Comparison of ENCODE assay signal across 8 cellular contexts in genomic region chr14:51780006-51780692, GRCh38.
A peak's percentile ranks its signal among the peaks of the same experiment; 100 is the strongest.
DNase-seq lines count a peak whose midpoint lies in the region; ATAC-seq, FAIRE-seq and TF ChIP-seq lines count a peak whose summit lies in the region.

No MANE protein-coding gene starts in this region.

- TF ChIP-seq CTCF in C4-2B (conservative IDR thresholded peaks at IDR 0.05) (peak; percentile 88), cardiac fibroblast (IDR thresholded peaks at IDR 0.05; ENCODE audit: low read depth, low read length) (peak; percentile 79), kidney (IDR thresholded peaks at IDR 0.05; ENCODE audit: borderline replicate concordance, extremely low read depth, insufficient read depth) (peak; percentile 75)

- H3K36me3 ChIP-seq in HAP-1 (replicated peaks) = no peaks in the 10 kb centered on the region
- no peaks in the 10 kb centered on the region for H3K36me3 ChIP-seq in kidney (ENCODE audit: control insufficient read depth in 1 of 2, insufficient read depth in 2 of 2, low read length in 2 of 2)

- peak; percentile 69 to 84 for DNase-seq in HAP-1 (ENCODE audit: low spot score in 2 of 2)
- DNase-seq in NCI-H2171 treated with DMSO at 0.1 percent for 48 hours (lab: John Stamatoyannopoulos, UW) = peak; percentile 82
- DNase-seq in cardiac fibroblast (ENCODE audit: low read depth in 2 of 2) = peak; percentile 76 to 80
- DNase-seq in kidney = no peak
- peak; percentile 58 to 63 for DNase-seq in stimulated activated CD4-positive, alpha-beta T cell treated with anti-CD3 and anti-CD28 coated beads, Interleukin-1b, Interleukin-23, amount 100 ng/mL, for 4 hours (ENCODE audit: low read depth in 2 of 2)

- ATAC-seq in activated CD4-positive, CD25-positive, alpha-beta regulatory T cell treated with anti-CD3 and anti-CD28 coated beads, Interleukin-2, amount 50 U/mL, for 24 hours = peak; percentile 53
- no peak for ATAC-seq in HG03521 (IDR thresholded peaks at IDR 0.05; ENCODE audit: unreplicated experiment)

- H3K4me1 ChIP-seq in HAP-1 = no peaks in the 10 kb centered on the region; the same call in 1 of the 2 replicates
- H3K4me1 ChIP-seq in kidney (ENCODE audit: control insufficient read depth in 1 of 2, insufficient read depth in 1 of 2, low read depth in 1 of 2, low read length in 2 of 2) = no peaks in the 10 kb centered on the region

- H3K27me3 ChIP-seq in HAP-1 (ENCODE audit: low read depth) = peaks cover 17% of the 10 kb centered on the region

- in situ Hi-C loops in HAP-1 (cut with MboI; ENCODE audit: low sequenced_read_pairs) = no loop called here

- H3K27ac ChIP-seq in C4-2B (no peak overlapping the region), kidney (ENCODE audit: low read depth in 2 of 2, low read length in 2 of 2) (no peak overlapping the region)

- H3K9me3 ChIP-seq in HAP-1 = no peaks in the 10 kb centered on the region
- no peaks in the 10 kb centered on the region for H3K9me3 ChIP-seq in kidney (ENCODE audit: control insufficient read depth in 1 of 2, low read length in 2 of 2)

- intact Hi-C loops in kidney (cut with DNase I) = no loop called here

- no peak for FAIRE-seq in kidney (lab: Jason Lieb, UNC)

- no peak overlapping the region for H3K4me3 ChIP-seq in HAP-1
- H3K4me3 ChIP-seq in cardiac fibroblast (replicated peaks in 1 of 2; ENCODE audit: low read depth in 2 of 2, low read length in 2 of 2) = no peak overlapping the region
- no peak overlapping the region for H3K4me3 ChIP-seq in kidney (ENCODE audit: low read length in 2 of 2)

- no peak overlapping the region for H3K9ac ChIP-seq in kidney (ENCODE audit: low read length in 2 of 2)
